In the genomic region with DNA sequence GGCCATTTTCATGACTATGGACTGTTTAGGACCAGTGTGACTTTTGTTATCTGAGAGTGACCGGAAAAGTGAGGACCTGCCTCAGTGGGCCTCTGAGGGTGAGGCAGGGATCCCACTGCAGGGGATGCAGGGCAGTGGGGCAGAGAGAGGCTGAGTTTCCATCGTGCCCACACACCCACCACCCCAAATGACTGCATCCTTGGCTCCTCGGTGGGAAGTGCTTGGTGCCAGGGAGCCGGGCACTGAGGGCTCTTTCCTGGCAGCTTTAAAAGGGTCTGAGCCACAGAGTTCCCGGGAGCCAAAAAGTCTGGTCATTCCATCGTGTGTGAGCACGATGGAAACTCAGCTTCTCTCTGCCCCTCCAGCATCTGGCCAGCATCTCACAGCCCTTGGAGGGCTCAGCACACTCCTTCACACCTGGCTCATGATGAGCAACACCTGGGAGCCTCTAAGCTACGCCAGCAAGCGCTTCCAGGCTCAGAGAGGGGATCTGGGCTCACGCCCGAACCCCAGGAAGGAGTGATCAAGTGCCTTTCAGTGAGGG, we compare ENCODE assay signal across 25 cellular contexts. TPM values are rescaled to one million over a fixed set of nuclear protein-coding genes. Genes with fewer than 3 reads are reported as not detected.
"Had no signal": no experiment of that assay in that cellular context is flagged by ENCODE, and none has a peak within 500 bp of the region (broad histone marks: within the 10 kb centered on the region; RNA-seq: fewer than 3 reads in every experiment).

No MANE protein-coding gene starts in this region.

- H3K4me3 ChIP-seq: coronary artery, esophagus squamous epithelium, gastrocnemius medialis, heart right ventricle, hepatocyte, left lung, lower lobe of right lung, mucosa of descending colon had no signal

- H3K36me3 Mint-ChIP-seq: immature natural killer cell, mesothelial cell of epicardium, naive B cell had no signal

- H3K27ac Mint-ChIP-seq: effector memory CD8-positive, alpha-beta T cell; endodermal cell; immature natural killer cell; mesothelial cell of epicardium had no signal

- ATAC-seq: effector memory CD8-positive, alpha-beta T cell; gastrocnemius medialis; left colon; left lung; mucosa of descending colon had no signal

- H3K4me1 Mint-ChIP-seq: immature natural killer cell, mesothelial cell of epicardium, naive B cell had no signal

- H3K9me3 Mint-ChIP-seq: effector memory CD8-positive, alpha-beta T cell; endodermal cell; immature natural killer cell; mesothelial cell of epicardium had no signal

- DNase-seq: dermis blood vessel endothelial cell; effector CD4-positive, alpha-beta T cell; effector memory CD8-positive, alpha-beta T cell; esophagus squamous epithelium; foreskin melanocyte; gastrocnemius medialis; glutamatergic neuron; heart right ventricle; immature natural killer cell; kidney; kidney glomerular epithelial cell; left colon; left lung; left ventricle myocardium superior; lower lobe of right lung; mesenchymal stem cell; mucosa of descending colon; naive B cell had no signal

- H3K4me3 Mint-ChIP-seq: effector memory CD8-positive, alpha-beta T cell; endodermal cell; immature natural killer cell; mesothelial cell of epicardium; naive B cell had no signal

- H3K27ac ChIP-seq: coronary artery, epithelial cell of prostate, esophagus squamous epithelium, gastrocnemius medialis, heart right ventricle, hepatocyte, left lung, lower lobe of right lung had no signal

RNA-seq across cellular contexts. Expression of a gene that starts 59.1 kb away (rescaled TPM):
- total RNA-seq: endodermal cell, glomerular endothelial cell, hepatocyte, mesothelial cell of epicardium, myocyte had no signal
